ENCODE assay signal across 7 cellular contexts in genomic region chrX:150564838-150565237, GRCh38.
"Had no signal": no experiment of that assay in that cellular context is flagged by ENCODE, and none has a peak within 500 bp of the region (broad histone marks: within the 10 kb centered on the region; RNA-seq: fewer than 3 reads in every experiment).

No MANE protein-coding gene starts in this region.

- H3K36me3 ChIP-seq: HAP-1 had no signal

- DNase-seq: HFFc6, IMR-90, KBM-7 had no signal

- H3K9me3 Mint-ChIP-seq: GM23338, HFFc6 had no signal

- H2AFZ ChIP-seq: GM23338 had no signal

- H3K27ac ChIP-seq: HL-60 had no signal

- H3K9me3 ChIP-seq: HAP-1 had no signal

- H3K4me3 ChIP-seq: GM23338, HAP-1 had no signal

- ATAC-seq: HCT116 had no signal

- H3K4me3 Mint-ChIP-seq: GM23338, HFFc6 had no signal

- H3K27ac Mint-ChIP-seq: HFFc6 had no signal
